Comparison of ENCODE assay signal across 8 cellular contexts in the genomic region with DNA sequence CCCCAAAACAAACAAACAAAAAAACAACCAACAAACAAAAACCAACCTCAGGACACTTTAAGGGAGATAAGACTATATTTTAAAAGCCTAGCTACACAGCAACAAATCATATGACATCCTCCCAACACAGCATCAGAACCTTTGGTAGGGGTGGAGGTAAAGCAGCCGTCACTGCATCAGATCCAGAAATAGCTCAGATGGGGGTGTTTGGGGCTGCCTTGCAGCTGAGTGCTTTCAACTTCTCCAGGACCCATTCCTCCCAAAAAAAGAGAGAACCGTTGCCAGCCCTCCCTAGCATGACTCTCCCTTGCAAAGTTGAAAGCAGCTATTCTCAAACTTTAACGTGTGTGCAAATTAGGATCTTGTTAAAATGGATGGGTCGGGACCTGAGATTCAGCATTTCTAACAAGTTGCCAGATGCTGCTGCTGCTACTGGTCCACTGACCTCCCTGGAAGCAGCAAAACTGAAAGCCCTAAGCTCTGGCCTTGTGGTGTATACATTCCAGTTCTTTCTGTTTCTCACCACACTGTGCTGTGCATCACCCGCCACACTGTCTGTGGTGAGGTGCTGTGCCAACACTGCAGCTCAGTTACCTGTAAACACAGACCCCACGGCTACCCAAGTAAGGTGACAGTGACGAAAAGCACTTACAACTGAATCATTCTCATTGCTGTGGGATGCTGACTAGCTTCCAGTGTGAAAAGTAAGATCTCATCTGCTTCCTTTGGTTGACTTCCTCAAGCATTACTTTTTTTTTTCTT. TPM values are rescaled to one million over a fixed set of nuclear protein-coding genes. Genes with fewer than 3 reads are reported as not detected.
DNase-seq lines count a peak whose midpoint lies in the region; ATAC-seq and TF ChIP-seq lines count a peak whose summit lies in the region.
"Had no signal": no experiment of that assay in that cellular context is flagged by ENCODE, and none has a peak within 500 bp of the region (broad histone marks: within the 10 kb centered on the region; RNA-seq: fewer than 3 reads in every experiment).

No MANE protein-coding gene starts in this region.

- H3K36me3 Mint-ChIP-seq in activated CD4-positive, alpha-beta T cell treated with anti-CD3 and anti-CD28 coated beads, Interleukin-2, amount 10 ng/mL, durations not matched to agents 24 days and 14 days (ENCODE audit: low read depth) = peaks cover 65% of the 10 kb centered on the region
- H3K36me3 Mint-ChIP-seq in stimulated activated naive B cell treated with anti-CD40 and anti-IgM and Interleukin-4, amounts not matched to agents 10 μg/mL and 1 μg/mL and 100 μg/mL, for 72 hours = peaks cover 66 to 82% of the 10 kb centered on the region in 2 donors

- H3K27ac ChIP-seq in breast epithelium = peak overlapping the region in 1 of 2 donors; percentile 30
- H3K27ac ChIP-seq: SK-N-MC had no signal

- H3K36me3 ChIP-seq in breast epithelium = no peaks in the 10 kb centered on the region

- no peaks in the 10 kb centered on the region for H3K27me3 Mint-ChIP-seq in activated CD4-positive, alpha-beta T cell treated with anti-CD3 and anti-CD28 coated beads, Interleukin-2, amount 10 ng/mL, durations not matched to agents 24 days and 14 days
- H3K27me3 Mint-ChIP-seq in stimulated activated naive B cell treated with anti-CD40 and anti-IgM and Interleukin-4, amounts not matched to agents 10 μg/mL and 1 μg/mL and 100 μg/mL, for 72 hours = no peaks in the 10 kb centered on the region

- no peaks in the 10 kb centered on the region for H3K9me3 Mint-ChIP-seq in activated CD4-positive, alpha-beta T cell treated with anti-CD3 and anti-CD28 coated beads, Interleukin-2, amount 10 ng/mL, durations not matched to agents 24 days and 14 days
- H3K9me3 Mint-ChIP-seq in stimulated activated naive B cell treated with anti-CD40 and anti-IgM and Interleukin-4, amounts not matched to agents 10 μg/mL and 1 μg/mL and 100 μg/mL, for 72 hours = peaks cover 7 to 9% of the 10 kb centered on the region in 2 donors

- ATAC-seq in GM19452 (IDR thresholded peaks at IDR 0.05; ENCODE audit: unreplicated experiment) (peak; percentile 63), HG03354 (IDR thresholded peaks at IDR 0.05; ENCODE audit: poor library complexity, severe bottlenecking, unreplicated experiment) (peak; percentile 66)
- ATAC-seq in stimulated activated naive B cell treated with anti-CD40 and anti-IgM and Interleukin-4, amounts not matched to agents 10 μg/mL and 1 μg/mL and 100 μg/mL, for 72 hours (replicated peaks) = peak; percentile 67

- H3K4me1 ChIP-seq in breast epithelium = no peaks in the 10 kb centered on the region

- H3K4me3 ChIP-seq in breast epithelium = no peak overlapping the region
- H3K4me3 ChIP-seq: SK-N-MC had no signal

- DNase-seq in activated CD4-positive, alpha-beta T cell treated with anti-CD3 and anti-CD28 coated beads, Interleukin-2, amount 10 ng/mL, durations not matched to agents 24 days and 14 days = peak; percentile 95
- DNase-seq in glomerular visceral epithelial cell (ENCODE audit: extremely low spot score) = peak; percentile 2
- DNase-seq in stimulated activated naive B cell treated with anti-CD40 and anti-IgM and Interleukin-4, amounts not matched to agents 10 μg/mL and 1 μg/mL and 100 μg/mL, for 72 hours = peak; percentile 72
- DNase-seq in breast epithelium (ENCODE audit: low spot score in 2 of 2) = no peak
- no peak for DNase-seq in hepatic stellate cell (ENCODE audit: low spot score)

- H3K27me3 ChIP-seq in breast epithelium = no peaks in the 10 kb centered on the region

- TF ChIP-seq CTCF in breast epithelium (IDR thresholded peaks at IDR 0.05) = no peak

- H3K9me3 ChIP-seq in breast epithelium = no peaks in the 10 kb centered on the region

- peak overlapping the region; percentile 99 for H3K27ac Mint-ChIP-seq in activated CD4-positive, alpha-beta T cell treated with anti-CD3 and anti-CD28 coated beads, Interleukin-2, amount 10 ng/mL, durations not matched to agents 24 days and 14 days
- H3K27ac Mint-ChIP-seq in stimulated activated naive B cell treated with anti-CD40 and anti-IgM and Interleukin-4, amounts not matched to agents 10 μg/mL and 1 μg/mL and 100 μg/mL, for 72 hours = peak overlapping the region; percentile 96

- peak overlapping the region; percentile 89 for H3K4me3 Mint-ChIP-seq in activated CD4-positive, alpha-beta T cell treated with anti-CD3 and anti-CD28 coated beads, Interleukin-2, amount 10 ng/mL, durations not matched to agents 24 days and 14 days
- peak overlapping the region; percentile 49 to 72 for H3K4me3 Mint-ChIP-seq in stimulated activated naive B cell treated with anti-CD40 and anti-IgM and Interleukin-4, amounts not matched to agents 10 μg/mL and 1 μg/mL and 100 μg/mL, for 72 hours

- no peak for TF ChIP-seq POLR2A in breast epithelium (IDR thresholded peaks at IDR 0.05)

- intact Hi-C loops in activated CD4-positive, alpha-beta T cell treated with anti-CD3 and anti-CD28 coated beads, Interleukin-2, amount 10 ng/mL, durations not matched to agents 24 days and 14 days (cut with micrococcal nuclease) = loop anchor here (1.0 to 10.0 kb wide), 9 partner anchors 225 to 1672 kb away; a partner anchor contains a TSS
- intact Hi-C loops in breast epithelium (cut with DNase I; ENCODE audit: low total_unique reads) = no loop called here

- peaks cover 89% of the 10 kb centered on the region for H3K4me1 Mint-ChIP-seq in activated CD4-positive, alpha-beta T cell treated with anti-CD3 and anti-CD28 coated beads, Interleukin-2, amount 10 ng/mL, durations not matched to agents 24 days and 14 days
- peaks cover 66 to 92% of the 10 kb centered on the region in 2 donors for H3K4me1 Mint-ChIP-seq in stimulated activated naive B cell treated with anti-CD40 and anti-IgM and Interleukin-4, amounts not matched to agents 10 μg/mL and 1 μg/mL and 100 μg/mL, for 72 hours

RNA-seq across cellular contexts. Expression of a gene that starts 54.0 kb away (rescaled TPM):
- total RNA-seq in activated CD4-positive, alpha-beta T cell treated with anti-CD3 and anti-CD28 coated beads, Interleukin-2, amount 10 ng/mL, durations not matched to agents 24 days and 14 days = 180 and 181 TPM in 2 replicates
- 100 to 1,000 TPM in 2 of 3 donors, 1 to 10 TPM in 1; 7.8 to 219 (median 101) TPM for total RNA-seq in breast epithelium

Comparison
In these comparisons a context has a peak if more than half of its experiments do, and no peak if none do; other contexts are left out.
1. DNase-seq: peak in activated CD4-positive, alpha-beta T cell treated with anti-CD3 and anti-CD28 coated beads, Interleukin-2, amount 10 ng/mL, durations not matched to agents 24 days and 14 days (single experiment), glomerular visceral epithelial cell (single experiment) and stimulated activated naive B cell treated with anti-CD40 and anti-IgM and Interleukin-4, amounts not matched to agents 10 μg/mL and 1 μg/mL and 100 μg/mL, for 72 hours (single experiment); none in breast epithelium (0 of 2) and hepatic stellate cell (single experiment).
2. Peak in every context shown above with its lines, with median percentiles within 50 percentile points of each other: ATAC-seq.